17 cellular contexts compared by ENCODE assay signal in the genomic region with DNA sequence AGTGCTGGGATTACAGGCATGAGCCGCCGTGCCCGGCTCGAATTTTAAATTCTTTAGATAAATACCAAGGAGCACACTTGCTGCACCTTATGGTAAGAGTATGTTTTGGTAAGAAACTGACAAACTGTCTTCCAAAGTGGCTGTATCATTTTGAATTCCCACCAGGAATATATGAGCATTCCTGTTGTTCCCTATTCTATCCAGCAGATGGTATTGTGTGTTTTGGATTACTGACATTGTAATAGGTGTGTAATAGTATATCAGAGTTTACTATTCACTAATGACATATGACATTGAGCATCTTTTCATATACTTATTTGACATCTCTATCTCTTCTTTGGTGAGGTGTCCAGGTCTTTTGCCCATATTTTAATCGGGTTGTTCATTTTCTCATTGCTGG. TPM values are rescaled to one million over a fixed set of nuclear protein-coding genes. Genes with fewer than 3 reads are reported as not detected.
DNase-seq lines count a peak whose midpoint lies in the region; ATAC-seq, FAIRE-seq and TF ChIP-seq lines count a peak whose summit lies in the region.
"Had no signal": no experiment of that assay in that cellular context is flagged by ENCODE, and none has a peak within 500 bp of the region (broad histone marks: within the 10 kb centered on the region; RNA-seq: fewer than 3 reads in every experiment).

No MANE protein-coding gene starts in this region.

- DNase-seq in SW480 (ENCODE audit: low spot score) (peak; percentile 51), HepG2 (ENCODE audit: low spot score) (no peak), NCI-H2081 (lab: John Stamatoyannopoulos, UW) (no peak), mesothelial cell of epicardium (ENCODE audit: low spot score in 2 of 2, unreplicated experiment in 2 of 2) (no peak), DMS153 treated with DMSO at 0.1 percent for 48 hours (lab: John Stamatoyannopoulos, UW; ENCODE audit: unreplicated experiment) (no peak)
- no peak for DNase-seq in activated T-cell treated with anti-CD3 and anti-CD28 coated beads, Interleukin-2, amount 50 U/mL, for 1 hour
- DNase-seq: activated CD8-positive, alpha-beta T cell treated with anti-CD3 and anti-CD28 coated beads for 36 hours; DND-41; MM.1S; retina; T-helper 2 cell had no signal

- intact Hi-C loops in HepG2 (cut with micrococcal nuclease; ENCODE audit: unreplicated experiment): no loop called here

- TF ChIP-seq POLR2A in HepG2 (IDR thresholded peaks at IDR 0.05; ENCODE audit: insufficient read depth in 1 of 2, low read depth in 2 of 2, low read length in 2 of 2): no peak

- no peak overlapping the region for H3K9ac ChIP-seq in HepG2 (ENCODE audit: insufficient read depth, low read depth, low read length)

- H3K27ac Mint-ChIP-seq in mesothelial cell of epicardium: no peak overlapping the region
- H3K27ac Mint-ChIP-seq: activated CD8-positive, alpha-beta T cell treated with anti-CD3 and anti-CD28 coated beads for 36 hours; activated naive CD4-positive, alpha-beta T cell treated with anti-CD3 and anti-CD28 coated beads, Interleukin-2, amount 50 U/mL, for 24 hours; memory B cell had no signal

- H3K4me3 Mint-ChIP-seq in mesothelial cell of epicardium: no peak overlapping the region
- H3K4me3 Mint-ChIP-seq: activated CD8-positive, alpha-beta T cell treated with anti-CD3 and anti-CD28 coated beads for 36 hours; activated naive CD4-positive, alpha-beta T cell treated with anti-CD3 and anti-CD28 coated beads, Interleukin-2, amount 50 U/mL, for 24 hours; memory B cell had no signal

- H3K36me3 ChIP-seq in HepG2 (replicated peaks in 1 of 2; ENCODE audit: control insufficient read depth in 1 of 2, insufficient read depth in 2 of 2, low read length in 2 of 2): no peaks in the 10 kb centered on the region

- H3K79me2 ChIP-seq in HepG2 (ENCODE audit: insufficient read depth, low read length): no peaks in the 10 kb centered on the region
- H3K79me2 ChIP-seq: hepatocyte had no signal

- peaks cover 19% of the 10 kb centered on the region for H3K27me3 Mint-ChIP-seq in mesothelial cell of epicardium (ENCODE audit: low read depth)

- no peaks in the 10 kb centered on the region for H3K9me3 ChIP-seq in HepG2 (ENCODE audit: low read length)

- CTCF ChIA-PET in HepG2 (lab: Yijun Ruan, JAX; ENCODE audit: low intra/inter-chr PET ratio, low total read pairs): interaction anchor here (1.1 to 1.5 kb wide), 2 partner anchors 31 to 34 kb away, joined by 3 to 7 read pairs; no protein-coding TSS in a partner anchor

- no peak overlapping the region for H2AFZ ChIP-seq in HepG2 (ENCODE audit: low read length)
- H2AFZ ChIP-seq: hepatocyte had no signal

- peak; percentile 28; the same call in 1 of the 2 replicates for TF ChIP-seq RAD21 in Ishikawa (IDR thresholded peaks at IDR 0.05; ENCODE audit: low read depth)
- TF ChIP-seq RAD21 in HepG2 (CRISPR knock-in tag; IDR thresholded peaks at IDR 0.05): no peak

- peaks cover 10% of the 10 kb centered on the region for H3K4me1 ChIP-seq in HepG2 (ENCODE audit: insufficient read depth, low read length)

- no peaks in the 10 kb centered on the region; a peak in 1 of 5 replicates for H3K27me3 ChIP-seq in HepG2 (ENCODE audit: control insufficient read depth in 1 of 2, insufficient read depth in 2 of 2, low read length in 2 of 2)
- H3K27me3 ChIP-seq: hepatocyte had no signal

- no peaks in the 10 kb centered on the region for H3K4me1 Mint-ChIP-seq in mesothelial cell of epicardium
- H3K4me1 Mint-ChIP-seq: activated naive CD4-positive, alpha-beta T cell treated with anti-CD3 and anti-CD28 coated beads, Interleukin-2, amount 50 U/mL, for 24 hours; memory B cell had no signal

- H4K20me1 ChIP-seq in HepG2 (ENCODE audit: insufficient read depth, low read length): no peaks in the 10 kb centered on the region

- peak; percentile 76 for ATAC-seq in HepG2
- ATAC-seq: activated CD8-positive, alpha-beta T cell treated with anti-CD3 and anti-CD28 coated beads for 36 hours had no signal

- no peaks in the 10 kb centered on the region for H3K36me3 Mint-ChIP-seq in mesothelial cell of epicardium
- H3K36me3 Mint-ChIP-seq: activated naive CD4-positive, alpha-beta T cell treated with anti-CD3 and anti-CD28 coated beads, Interleukin-2, amount 50 U/mL, for 24 hours; memory B cell had no signal

- H3K9me3 Mint-ChIP-seq in mesothelial cell of epicardium: peaks cover 11% of the 10 kb centered on the region
- H3K9me3 Mint-ChIP-seq: activated CD8-positive, alpha-beta T cell treated with anti-CD3 and anti-CD28 coated beads for 36 hours; activated naive CD4-positive, alpha-beta T cell treated with anti-CD3 and anti-CD28 coated beads, Interleukin-2, amount 50 U/mL, for 24 hours had no signal

- H3K4me2 ChIP-seq in HepG2 (ENCODE audit: low read depth, low read length): no peak overlapping the region
- H3K4me2 ChIP-seq: hepatocyte had no signal

- POLR2A ChIA-PET in HepG2 (lab: Yijun Ruan, JAX): no interaction called here

- TF ChIP-seq CTCF in C4-2B (conservative IDR thresholded peaks at IDR 0.05) (peak; percentile 43), HepG2 (CRISPR knock-in tag; IDR thresholded peaks at IDR 0.05) (peak; percentile 49), mesothelial cell of epicardium (IDR thresholded peaks at IDR 0.05; ENCODE audit: unreplicated experiment) (no peak)

- in situ Hi-C loops in HepG2 (cut with HindIII; ENCODE audit: extremely low pct_ligation_motif_present, low pct_unique_long_range_greater_than_20kb): no loop called here

- WGBS in HepG2 (ENCODE audit: low lambda C conversion rate): 6% methylated on average over 5 of the region's 5 CpGs

- BruUV-seq in HepG2 (replicated peaks; lab: Mats Ljungman, UMichigan): no TSS peak

- no peak for FAIRE-seq in HepG2 (lab: Jason Lieb, UNC)

- no peak overlapping the region for H3K27ac ChIP-seq in C4-2B
- H3K27ac ChIP-seq in HepG2 (ENCODE audit: extremely low read length, insufficient read depth, low read length): no peak overlapping the region
- H3K27ac ChIP-seq: hepatocyte had no signal

- no peak overlapping the region for H3K4me3 ChIP-seq in HepG2 (replicated peaks in 1 of 3; ENCODE audit: insufficient read depth in 1 of 3, low read depth in 2 of 3, low read length in 3 of 3)
- H3K4me3 ChIP-seq: hepatocyte had no signal

- TF ChIP-seq EP300 in Ishikawa (IDR thresholded peaks at IDR 0.05; ENCODE audit: borderline replicate concordance) (no peak), HepG2 (IDR thresholded peaks at IDR 0.05; ENCODE audit: low read depth in 2 of 2, low read length in 2 of 2) (no peak), HepG2 (CRISPR knock-in tag; IDR thresholded peaks at IDR 0.05; ENCODE audit: borderline replicate concordance) (no peak)

TF ChIP-seq in Ishikawa, 13 proteins besides CTCF, POLR2A, EP300 and RAD21 (continues in another document):
- TF ChIP-seq FOXM1 (IDR thresholded peaks at IDR 0.05; ENCODE audit: borderline replicate concordance, low read depth): no peak

TF ChIP-seq in HepG2, 621 proteins besides CTCF, POLR2A, EP300 and RAD21 (continues in another document):
- no peak for TF ChIP-seq ZNF557 (CRISPR knock-in tag; IDR thresholded peaks at IDR 0.05)

RNA-seq across cellular contexts. Expression of a gene that starts 40.5 kb away (rescaled TPM):
- not detected in 2 replicates for total RNA-seq in HepG2 (2016; rRNA removed; fragmentation: Illumina TruSeq; extraction: Trizol)
- not detected in 2 replicates for total RNA-seq in HepG2 (2016; cell fraction: cytosol; rRNA removed; fragmentation: Illumina TruSeq; extraction: Trizol; ENCODE audit: low read depth)
- not detected in 2 replicates for total RNA-seq in HepG2 (2016; cell fraction: insoluble cytoplasmic fraction; rRNA removed; fragmentation: Illumina TruSeq; extraction: Trizol)
- not detected in 2 replicates for total RNA-seq in HepG2 (2016; cell fraction: membrane; rRNA removed; fragmentation: Illumina TruSeq; extraction: Trizol)
- not detected in 2 replicates for total RNA-seq in HepG2 (2016; cell fraction: nucleus; rRNA removed; fragmentation: Illumina TruSeq; extraction: Trizol)
- not detected in 2 replicates for polyA plus RNA-seq in HepG2 (2011; rRNA removed)
- polyA plus RNA-seq in HepG2 (2011; cell fraction: cytosol; rRNA removed): not detected in 2 replicates
- not detected in 2 replicates for polyA plus RNA-seq in HepG2 (2011; cell fraction: nucleus; rRNA removed)
- polyA plus RNA-seq in HepG2 (2012): not detected in 2 replicates
- polyA plus RNA-seq in HepG2 (2016; cell fraction: cytosol; fragmentation: Illumina TruSeq; extraction: Trizol; ENCODE audit: low read depth): not detected in 2 replicates
- not detected in 2 replicates for polyA plus RNA-seq in HepG2 (2016; cell fraction: insoluble cytoplasmic fraction; fragmentation: Illumina TruSeq; extraction: Trizol; ENCODE audit: low read depth)
- polyA plus RNA-seq in HepG2 (2016; cell fraction: membrane; fragmentation: Illumina TruSeq; extraction: Trizol; ENCODE audit: low read depth): not detected in 2 replicates
- polyA plus RNA-seq in HepG2 (2016; cell fraction: nucleus; fragmentation: Illumina TruSeq; extraction: Trizol; ENCODE audit: insufficient read depth, low read depth): not detected in 2 replicates
- not detected in 2 replicates for polyA minus RNA-seq in HepG2 (2011; rRNA and poly(A)+ RNA removed; ENCODE audit: low replicate concordance)
- polyA minus RNA-seq in HepG2 (2011; cell fraction: cytosol; rRNA and poly(A)+ RNA removed): not detected in 2 replicates
- not detected in 2 replicates for polyA minus RNA-seq in HepG2 (2011; cell fraction: nucleus; rRNA and poly(A)+ RNA removed)
- total RNA-seq in mesothelial cell of epicardium: not detected in 3 replicates
- total RNA-seq: activated CD8-positive, alpha-beta T cell treated with anti-CD3 and anti-CD28 coated beads for 36 hours; hepatocyte; subcutaneous adipose tissue had no signal
- polyA plus RNA-seq: hepatocyte had no signal

RNA-seq across cellular contexts. Expression of a gene that starts 49.3 kb away (rescaled TPM):
- total RNA-seq in HepG2 (2016; rRNA removed; fragmentation: Illumina TruSeq; extraction: Trizol) (778 and 844 TPM in 2 replicates), mesothelial cell of epicardium (144 to 155 TPM (median 146 TPM) in 3 replicates)
- total RNA-seq in HepG2 (2016; cell fraction: cytosol; rRNA removed; fragmentation: Illumina TruSeq; extraction: Trizol; ENCODE audit: low read depth): 240 and 247 TPM in 2 replicates
- total RNA-seq in HepG2 (2016; cell fraction: insoluble cytoplasmic fraction; rRNA removed; fragmentation: Illumina TruSeq; extraction: Trizol): 807 and 874 TPM in 2 replicates
- total RNA-seq in HepG2 (2016; cell fraction: membrane; rRNA removed; fragmentation: Illumina TruSeq; extraction: Trizol): 271 and 293 TPM in 2 replicates
- total RNA-seq in HepG2 (2016; cell fraction: nucleus; rRNA removed; fragmentation: Illumina TruSeq; extraction: Trizol): 288 and 319 TPM in 2 replicates
- 473 and 489 TPM in 2 replicates for polyA plus RNA-seq in HepG2 (2011; rRNA removed)
- 454 and 565 TPM in 2 replicates for polyA plus RNA-seq in HepG2 (2011; cell fraction: cytosol; rRNA removed)
- polyA plus RNA-seq in HepG2 (2011; cell fraction: nucleus; rRNA removed): 241 and 254 TPM in 2 replicates
- 287 and 337 TPM in 2 replicates for polyA plus RNA-seq in HepG2 (2012)
- polyA plus RNA-seq in HepG2 (2016; cell fraction: cytosol; fragmentation: Illumina TruSeq; extraction: Trizol; ENCODE audit: low read depth): 214 and 218 TPM in 2 replicates
- 583 and 611 TPM in 2 replicates for polyA plus RNA-seq in HepG2 (2016; cell fraction: insoluble cytoplasmic fraction; fragmentation: Illumina TruSeq; extraction: Trizol; ENCODE audit: low read depth)
- 190 and 196 TPM in 2 replicates for polyA plus RNA-seq in HepG2 (2016; cell fraction: membrane; fragmentation: Illumina TruSeq; extraction: Trizol; ENCODE audit: low read depth)
- polyA plus RNA-seq in HepG2 (2016; cell fraction: nucleus; fragmentation: Illumina TruSeq; extraction: Trizol; ENCODE audit: insufficient read depth, low read depth): 401 and 413 TPM in 2 replicates
- 137 and 221 TPM in 2 replicates for polyA minus RNA-seq in HepG2 (2011; rRNA and poly(A)+ RNA removed; ENCODE audit: low replicate concordance)
- polyA minus RNA-seq in HepG2 (2011; cell fraction: cytosol; rRNA and poly(A)+ RNA removed): 125 and 146 TPM in 2 replicates
- polyA minus RNA-seq in HepG2 (2011; cell fraction: nucleus; rRNA and poly(A)+ RNA removed): 61.2 and 82.5 TPM in 2 replicates
